In genomic region chr2:85728883-85729824, GRCh38 we compare ENCODE assay signal across 8 cellular contexts. TPM values are rescaled to one million over a fixed set of nuclear protein-coding genes. Genes with fewer than 3 reads are reported as not detected.
DNase-seq lines count a peak whose midpoint lies in the region; ATAC-seq and TF ChIP-seq lines count a peak whose summit lies in the region.

No MANE protein-coding gene starts in this region.

- ATAC-seq in HG02885 (IDR thresholded peaks at IDR 0.05; ENCODE audit: poor library complexity, unreplicated experiment) (peak; percentile 66), left lobe of liver (peak; percentile 93), GM18520 (IDR thresholded peaks at IDR 0.05; ENCODE audit: unreplicated experiment) (no peak)

- peak; percentile 84 for DNase-seq in GM10266 (ENCODE audit: extremely low spot score)
- DNase-seq in NCI-H345 treated with DMSO at 0.1 percent for 48 hours (lab: John Stamatoyannopoulos, UW; ENCODE audit: unreplicated experiment) = peak; percentile 25
- DNase-seq in activated CD4-positive, alpha-beta T cell treated with anti-CD3 and anti-CD28 coated beads for 24 hours (ENCODE audit: low read depth in 2 of 2) = peak; percentile 59 to 72
- peak; percentile 85 for DNase-seq in cerebellum (ENCODE audit: low spot score)
- DNase-seq in left lobe of liver (ENCODE audit: low spot score) = peak; percentile 88
- DNase-seq in stimulated activated CD4-positive, alpha-beta T cell treated with anti-CD3 and anti-CD28 coated beads, Interleukin-4, amount 100 ng/mL, for 24 hours = peak; percentile 76

- peak; percentile 93 for TF ChIP-seq CTCF in GM10266 (IDR thresholded peaks at IDR 0.05; ENCODE audit: control insufficient read depth, insufficient read depth, low read depth, missing control alignments)

RNA-seq across cellular contexts. Expression of gene ATOH8, which starts 24.6 kb away (rescaled TPM):
- total RNA-seq in cerebellum (13.2 TPM), left lobe of liver (28.0 TPM)

RNA-seq across cellular contexts. Expression of gene GNLY, which starts 35.0 kb away (rescaled TPM):
- total RNA-seq in cerebellum (not detected), left lobe of liver (0.68 TPM)

Comparison
In these comparisons a context has a peak if more than half of its experiments do, and no peak if none do; other contexts are left out.
1. DNase-seq: peak in every context shown above with its lines; median percentile 88 in left lobe of liver; 85 in cerebellum; 84 in GM10266; 76 in stimulated activated CD4-positive, alpha-beta T cell treated with anti-CD3 and anti-CD28 coated beads, Interleukin-4, amount 100 ng/mL, for 24 hours; 66 in activated CD4-positive, alpha-beta T cell treated with anti-CD3 and anti-CD28 coated beads for 24 hours; 25 in NCI-H345 treated with DMSO at 0.1 percent for 48 hours.